7 cellular contexts compared by ENCODE assay signal in the genomic region with DNA sequence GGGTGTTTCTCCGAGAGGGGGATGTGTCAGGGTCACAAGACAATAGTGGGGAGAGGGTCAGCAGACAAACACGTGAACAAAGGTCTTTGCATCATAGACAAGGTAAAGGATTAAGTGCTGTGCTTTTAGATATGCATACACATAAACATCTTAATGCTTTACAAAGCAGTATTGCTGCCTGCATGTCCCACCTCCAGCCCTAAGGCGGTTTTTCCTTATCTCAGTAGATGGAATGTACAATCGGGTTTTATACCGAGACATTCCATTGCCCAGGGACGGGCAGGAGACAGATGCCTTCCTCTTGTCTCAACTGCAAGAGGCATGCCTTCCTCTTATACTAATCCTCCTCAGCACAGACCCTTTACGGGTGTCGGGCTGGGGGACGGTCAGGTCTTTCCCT. TPM values are rescaled to one million over a fixed set of nuclear protein-coding genes. Genes with fewer than 3 reads are reported as not detected.
DNase-seq lines count a peak whose midpoint lies in the region; FAIRE-seq and TF ChIP-seq lines count a peak whose summit lies in the region.
"Not testable (repeated sequence)": the region's sequence is repeated elsewhere in the genome, so short reads cannot be mapped to it uniquely, and the experiment has no call there.

No MANE protein-coding gene starts in this region.

- not testable (repeated sequence) for H3K36me3 Mint-ChIP-seq in Caco-2 (ENCODE audit: insufficient read depth, unreplicated experiment); endodermal cell (ENCODE audit: low read depth)

- not testable (repeated sequence) for H3K27me3 ChIP-seq in Caco-2 (replicated peaks; ENCODE audit: control insufficient read depth, insufficient read depth, low read length); WERI-Rb-1 (ENCODE audit: insufficient read depth, low read depth, severe bottlenecking); endodermal cell (ENCODE audit: control insufficient read depth, insufficient read depth, low read length, poor library complexity, severe bottlenecking); keratinocyte (ENCODE audit: control insufficient read depth, extremely low read depth, insufficient read depth, low read length); smooth muscle cell (ENCODE audit: low read depth)

- H3K4me1 ChIP-seq in Caco-2 = peaks cover 31% of the 10 kb centered on the region
- H3K4me1 ChIP-seq in HEK293 (ENCODE audit: control insufficient read depth, insufficient read depth, low read length); endodermal cell (ENCODE audit: control insufficient read depth, insufficient read depth, low read length): not testable (repeated sequence)
- peaks cover 52% of the 10 kb centered on the region for H3K4me1 ChIP-seq in keratinocyte (ENCODE audit: control insufficient read depth, extremely low read depth, insufficient read depth, low read length)
- peaks cover 13% of the 10 kb centered on the region for H3K4me1 ChIP-seq in smooth muscle cell (ENCODE audit: low read depth)

- WGBS in endodermal cell (ENCODE audit: insufficient coverage in 1 of 2, insufficient read length in 1 of 2), 2 experiments = 15% methylated on average over 4 of the region's 9 CpGs; no CpG with 5 or more reads in 1 of the 2 experiments
- 0% methylated on average over 6 of the region's 9 CpGs for whole genome bisulfite sequencing in smooth muscle cell (ENCODE audit: low lambda C conversion rate)

- TF ChIP-seq CTCF in Caco-2 (IDR thresholded peaks at IDR 0.05; ENCODE audit: insufficient read depth in 1 of 2, low read depth in 1 of 2, low read length in 1 of 2, severe bottlenecking in 1 of 2, unreplicated experiment in 1 of 2); HEK293 (tag by site-specific recombination; IDR thresholded peaks at IDR 0.05); RWPE1 (conservative IDR thresholded peaks at IDR 0.05; ENCODE audit: low read depth); WERI-Rb-1 (IDR thresholded peaks at IDR 0.05; ENCODE audit: low read depth, low read length); endodermal cell (conservative IDR thresholded peaks at IDR 0.05); keratinocyte (optimal IDR thresholded peaks at IDR 0.05 in 1 of 3, IDR thresholded peaks at IDR 0.05 in 1 of 3, conservative IDR thresholded peaks at IDR 0.05 in 1 of 3; ENCODE audit: extremely low read depth in 1 of 3, insufficient read depth in 2 of 3, low read length in 3 of 3); smooth muscle cell (IDR thresholded peaks at IDR 0.05; ENCODE audit: borderline replicate concordance, insufficient read depth, poor library complexity, severe bottlenecking): not testable (repeated sequence)

- not testable (repeated sequence) for H3K36me3 ChIP-seq in Caco-2 (ENCODE audit: control insufficient read depth, insufficient read depth, low read length); HEK293 (ENCODE audit: control insufficient read depth in 2 of 2, insufficient read depth in 1 of 2, low read length in 2 of 2); WERI-Rb-1; endodermal cell (ENCODE audit: control insufficient read depth, insufficient read depth, low read length); keratinocyte (ENCODE audit: control insufficient read depth in 2 of 2, extremely low read depth in 1 of 2, insufficient read depth in 2 of 2, low read length in 2 of 2); smooth muscle cell (ENCODE audit: low read depth)

- H3K79me2 ChIP-seq in keratinocyte (ENCODE audit: control insufficient read depth, insufficient read depth, low read length); smooth muscle cell (ENCODE audit: low read depth): not testable (repeated sequence)

- DNase-seq in Caco-2 = peak; percentile 79 to 80
- DNase-seq in RWPE1 (ENCODE audit: low spot score); WERI-Rb-1; endodermal cell; keratinocyte (ENCODE audit: low read depth, low spot score); smooth muscle cell (lab: John Stamatoyannopoulos, UW; ENCODE audit: unreplicated experiment): not testable (repeated sequence)

- H3K4me3 Mint-ChIP-seq in Caco-2 (ENCODE audit: unreplicated experiment) = peak overlapping the region; percentile 72
- H3K4me3 Mint-ChIP-seq in endodermal cell = not testable (repeated sequence)

- CTCF ChIA-PET in Caco-2 (lab: Charles Lee); HEK293 (lab: Yijun Ruan, JAX); RWPE1 (lab: Yijun Ruan, JAX): not testable (repeated sequence)

- H3K9me3 Mint-ChIP-seq in Caco-2 (ENCODE audit: unreplicated experiment); endodermal cell: not testable (repeated sequence)

- FAIRE-seq in keratinocyte (lab: Jason Lieb, UNC) = not testable (repeated sequence)

- not testable (repeated sequence) for H3F3A ChIP-seq in smooth muscle cell (ENCODE audit: low read depth)

- POLR2A ChIA-PET in Caco-2 (lab: Charles Lee); RWPE1 (lab: Yijun Ruan, JAX; ENCODE audit: low non-redundant PET): not testable (repeated sequence)
- POLR2A ChIA-PET in HEK293 (lab: Yijun Ruan, JAX) = interaction anchor here (1.0 kb wide), 1 partner anchor 72 kb away, joined by 3 read pairs; a partner anchor contains a TSS

- dilution Hi-C loops in keratinocyte (cut with MboI; ENCODE audit: extremely low pct_ligation_motif_present, low sequenced_read_pairs) = not testable (repeated sequence)

- H3K4me2 ChIP-seq in keratinocyte (ENCODE audit: control insufficient read depth, extremely low read depth, insufficient read depth, low read depth, low read length) = not testable (repeated sequence)
- peak overlapping the region; percentile 54 for H3K4me2 ChIP-seq in smooth muscle cell

- H3K27ac Mint-ChIP-seq in Caco-2 (ENCODE audit: unreplicated experiment) (peak overlapping the region; percentile 99), endodermal cell (peak overlapping the region; percentile 61)

- not testable (repeated sequence) for H3K4me3 ChIP-seq in Caco-2 (ENCODE audit: low read depth, low read length); HEK293 (ENCODE audit: low read depth, low read length); WERI-Rb-1 (ENCODE audit: low read depth, low read length); endodermal cell (ENCODE audit: low read length); keratinocyte (ENCODE audit: control insufficient read depth in 2 of 3, extremely low read depth in 1 of 3, insufficient read depth in 2 of 3, low read depth in 1 of 3, low read length in 3 of 3); smooth muscle cell

- not testable (repeated sequence) for H3K27me3 Mint-ChIP-seq in Caco-2 (ENCODE audit: insufficient read depth, unreplicated experiment); endodermal cell (ENCODE audit: insufficient read depth)

- not testable (repeated sequence) for H3K9me3 ChIP-seq in Caco-2; HEK293 (ENCODE audit: control insufficient read depth, insufficient read depth, low read depth, low read length); WERI-Rb-1 (ENCODE audit: severe bottlenecking); endodermal cell (ENCODE audit: control insufficient read depth, low read length); keratinocyte (ENCODE audit: control insufficient read depth, low read depth, low read length); smooth muscle cell (replicated peaks; ENCODE audit: low read depth)

- H2AFZ ChIP-seq in keratinocyte (ENCODE audit: control insufficient read depth, low read length); smooth muscle cell (ENCODE audit: low read depth): not testable (repeated sequence)

- not testable (repeated sequence) for BruUV-seq in Caco-2 (replicated peaks; lab: Mats Ljungman, UMichigan)

- not testable (repeated sequence) for H3K9me1 ChIP-seq in keratinocyte (ENCODE audit: control insufficient read depth, extremely low read depth, insufficient read depth, low read length)

- intact Hi-C loops in Caco-2 (cut with micrococcal nuclease; ENCODE audit: unreplicated experiment) = not testable (repeated sequence)

- H3K27ac ChIP-seq in HEK293 (ENCODE audit: extremely low read depth, low read depth, low read length); endodermal cell (ENCODE audit: low read depth, low read length): not testable (repeated sequence)
- H3K27ac ChIP-seq in RWPE1 (peak overlapping the region; percentile 19; the same call in 1 of the 2 replicates), WERI-Rb-1 (peak overlapping the region; percentile 37), keratinocyte (ENCODE audit: control insufficient read depth, insufficient read depth, low read length) (peak overlapping the region; percentile 97), smooth muscle cell (ENCODE audit: low read depth) (peak overlapping the region; percentile 60)

- not testable (repeated sequence) for H4K20me1 ChIP-seq in keratinocyte (ENCODE audit: control insufficient read depth, extremely low read depth, insufficient read depth, low read length); smooth muscle cell (ENCODE audit: low read depth)

- not testable (repeated sequence) for H3K9ac ChIP-seq in endodermal cell (ENCODE audit: extremely low read depth, low read length, poor library complexity, severe bottlenecking); smooth muscle cell (ENCODE audit: low read depth)
- H3K9ac ChIP-seq in keratinocyte (ENCODE audit: control insufficient read depth, extremely low read depth, insufficient read depth, low read length) = peak overlapping the region; percentile 78

- H3K4me1 Mint-ChIP-seq in Caco-2 (ENCODE audit: low read depth, unreplicated experiment) = peaks cover 24% of the 10 kb centered on the region
- H3K4me1 Mint-ChIP-seq in endodermal cell = not testable (repeated sequence)

RNA-seq across cellular contexts. Expression of a gene that starts 23.1 kb away (rescaled TPM):
- total RNA-seq in Caco-2 (2022) (92.1 and 95.9 TPM in 2 replicates), endodermal cell (10 to 100 TPM; 73.0 to 90.5 TPM), smooth muscle cell (23.9 and 24.5 TPM in 2 replicates)
- 38.0 TPM for polyA plus RNA-seq in endodermal cell (2013, experiment 1 of 2)
- 36.6 TPM for polyA plus RNA-seq in endodermal cell (2013, experiment 2 of 2)
- polyA plus RNA-seq in keratinocyte (54.2 to 64.1 TPM (median 56.4 TPM) in 3 replicates), smooth muscle cell (7.5 and 9.0 TPM in 2 replicates)
- 50.2 TPM for polyA plus RNA-seq in keratinocyte (2011; ENCODE audit: low read depth)
- 58.2 and 69.3 TPM in 2 replicates for polyA plus RNA-seq in keratinocyte (2011; cell fraction: cytosol; rRNA removed)
- polyA plus RNA-seq in keratinocyte (2011; cell fraction: nucleus; rRNA removed) = 46.2 and 48.6 TPM in 2 replicates
- polyA plus RNA-seq in keratinocyte (2012; ENCODE audit: low replicate concordance) = 65.0 and 69.0 TPM in 2 replicates
- polyA minus RNA-seq in keratinocyte = 85.9 to 97.5 TPM (median 87.4 TPM) in 3 replicates
- polyA minus RNA-seq in keratinocyte (2011; cell fraction: cytosol; rRNA and poly(A)+ RNA removed) = 59.7 TPM
- polyA minus RNA-seq in keratinocyte (2011; cell fraction: nucleus; rRNA and poly(A)+ RNA removed) = 27.5 and 48.1 TPM in 2 replicates

RNA-seq across cellular contexts. Expression of a gene that starts 37.7 kb away (rescaled TPM):
- total RNA-seq in Caco-2 (2022) = 168 and 189 TPM in 2 replicates
- 100 to 1,000 TPM; 150 to 159 TPM for total RNA-seq in endodermal cell
- polyA plus RNA-seq in endodermal cell (2013, experiment 1 of 2) = 237 TPM
- 240 TPM for polyA plus RNA-seq in endodermal cell (2013, experiment 2 of 2)
- polyA plus RNA-seq in keratinocyte = 127 to 216 TPM (median 185 TPM) in 3 replicates
- polyA plus RNA-seq in keratinocyte (2011; ENCODE audit: low read depth) = 24.5 TPM
- 193 and 215 TPM in 2 replicates for polyA plus RNA-seq in keratinocyte (2011; cell fraction: cytosol; rRNA removed)
- 116 and 140 TPM in 2 replicates for polyA plus RNA-seq in keratinocyte (2011; cell fraction: nucleus; rRNA removed)
- 87.6 and 153 TPM in 2 replicates for polyA plus RNA-seq in keratinocyte (2012; ENCODE audit: low replicate concordance)
- 56.4 to 82.9 TPM (median 63.4 TPM) in 3 replicates for polyA minus RNA-seq in keratinocyte
- polyA minus RNA-seq in keratinocyte (2011; cell fraction: cytosol; rRNA and poly(A)+ RNA removed) = 46.2 TPM
- 8.3 and 21.6 TPM in 2 replicates for polyA minus RNA-seq in keratinocyte (2011; cell fraction: nucleus; rRNA and poly(A)+ RNA removed)
- 96.0 and 133 TPM in 2 replicates for total RNA-seq in smooth muscle cell
- polyA plus RNA-seq in smooth muscle cell = 340 and 357 TPM in 2 replicates
